1 cellular context compared by ENCODE assay signal in the genomic region with DNA sequence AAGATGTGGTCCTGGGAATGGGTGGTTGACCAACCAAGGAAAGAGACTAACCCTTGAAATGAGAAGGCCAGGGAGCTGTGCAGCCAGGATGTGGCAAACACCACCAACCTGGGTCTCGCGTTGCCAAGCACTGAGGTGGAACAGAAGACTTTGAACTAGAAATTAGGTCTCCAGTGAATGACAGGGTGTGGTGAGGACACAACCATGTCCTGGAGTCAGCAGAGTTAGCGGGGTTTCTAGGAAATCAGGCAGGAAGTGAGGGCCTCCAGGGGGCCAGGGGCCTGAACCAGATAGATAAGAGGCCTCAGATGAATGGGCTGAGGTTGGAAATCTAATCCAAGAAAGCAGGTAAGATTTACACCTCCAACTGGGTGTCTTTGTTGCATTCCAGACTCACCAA.
TF ChIP-seq lines count a peak whose summit lies in the region.

No MANE protein-coding gene starts in this region.

TF ChIP-seq in K562, 482 proteins besides CTCF, POLR2A, EP300 and RAD21 (continued from another document and continues in another):
- 0 out of 2 replicates have a peak, but pooled peaks have one; percentile 35 for TF ChIP-seq STAT5A (IDR thresholded peaks at IDR 0.05; ENCODE audit: borderline replicate concordance, low read length)
- no peak for TF ChIP-seq ZC3H4 (CRISPR knock-in tag; IDR thresholded peaks at IDR 0.05; ENCODE audit: borderline replicate concordance)
- TF ChIP-seq KDM1A (IDR thresholded peaks at IDR 0.05), result no peak
- TF ChIP-seq, protein P1, sequence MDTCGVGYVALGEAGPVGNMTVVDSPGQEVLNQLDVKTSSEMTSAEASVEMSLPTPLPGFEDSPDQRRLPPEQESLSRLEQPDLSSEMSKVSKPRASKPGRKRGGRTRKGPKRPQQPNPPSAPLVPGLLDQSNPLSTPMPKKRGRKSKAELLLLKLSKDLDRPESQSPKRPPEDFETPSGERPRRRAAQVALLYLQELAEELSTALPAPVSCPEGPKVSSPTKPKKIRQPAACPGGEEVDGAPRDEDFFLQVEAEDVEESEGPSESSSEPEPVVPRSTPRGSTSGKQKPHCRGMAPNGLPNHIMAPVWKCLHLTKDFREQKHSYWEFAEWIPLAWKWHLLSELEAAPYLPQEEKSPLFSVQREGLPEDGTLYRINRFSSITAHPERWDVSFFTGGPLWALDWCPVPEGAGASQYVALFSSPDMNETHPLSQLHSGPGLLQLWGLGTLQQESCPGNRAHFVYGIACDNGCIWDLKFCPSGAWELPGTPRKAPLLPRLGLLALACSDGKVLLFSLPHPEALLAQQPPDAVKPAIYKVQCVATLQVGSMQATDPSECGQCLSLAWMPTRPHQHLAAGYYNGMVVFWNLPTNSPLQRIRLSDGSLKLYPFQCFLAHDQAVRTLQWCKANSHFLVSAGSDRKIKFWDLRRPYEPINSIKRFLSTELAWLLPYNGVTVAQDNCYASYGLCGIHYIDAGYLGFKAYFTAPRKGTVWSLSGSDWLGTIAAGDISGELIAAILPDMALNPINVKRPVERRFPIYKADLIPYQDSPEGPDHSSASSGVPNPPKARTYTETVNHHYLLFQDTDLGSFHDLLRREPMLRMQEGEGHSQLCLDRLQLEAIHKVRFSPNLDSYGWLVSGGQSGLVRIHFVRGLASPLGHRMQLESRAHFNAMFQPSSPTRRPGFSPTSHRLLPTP (IDR thresholded peaks at IDR 0.05; ENCODE audit: borderline replicate concordance, extremely low read depth, insufficient read length), result no peak
- TF ChIP-seq, protein P2, sequence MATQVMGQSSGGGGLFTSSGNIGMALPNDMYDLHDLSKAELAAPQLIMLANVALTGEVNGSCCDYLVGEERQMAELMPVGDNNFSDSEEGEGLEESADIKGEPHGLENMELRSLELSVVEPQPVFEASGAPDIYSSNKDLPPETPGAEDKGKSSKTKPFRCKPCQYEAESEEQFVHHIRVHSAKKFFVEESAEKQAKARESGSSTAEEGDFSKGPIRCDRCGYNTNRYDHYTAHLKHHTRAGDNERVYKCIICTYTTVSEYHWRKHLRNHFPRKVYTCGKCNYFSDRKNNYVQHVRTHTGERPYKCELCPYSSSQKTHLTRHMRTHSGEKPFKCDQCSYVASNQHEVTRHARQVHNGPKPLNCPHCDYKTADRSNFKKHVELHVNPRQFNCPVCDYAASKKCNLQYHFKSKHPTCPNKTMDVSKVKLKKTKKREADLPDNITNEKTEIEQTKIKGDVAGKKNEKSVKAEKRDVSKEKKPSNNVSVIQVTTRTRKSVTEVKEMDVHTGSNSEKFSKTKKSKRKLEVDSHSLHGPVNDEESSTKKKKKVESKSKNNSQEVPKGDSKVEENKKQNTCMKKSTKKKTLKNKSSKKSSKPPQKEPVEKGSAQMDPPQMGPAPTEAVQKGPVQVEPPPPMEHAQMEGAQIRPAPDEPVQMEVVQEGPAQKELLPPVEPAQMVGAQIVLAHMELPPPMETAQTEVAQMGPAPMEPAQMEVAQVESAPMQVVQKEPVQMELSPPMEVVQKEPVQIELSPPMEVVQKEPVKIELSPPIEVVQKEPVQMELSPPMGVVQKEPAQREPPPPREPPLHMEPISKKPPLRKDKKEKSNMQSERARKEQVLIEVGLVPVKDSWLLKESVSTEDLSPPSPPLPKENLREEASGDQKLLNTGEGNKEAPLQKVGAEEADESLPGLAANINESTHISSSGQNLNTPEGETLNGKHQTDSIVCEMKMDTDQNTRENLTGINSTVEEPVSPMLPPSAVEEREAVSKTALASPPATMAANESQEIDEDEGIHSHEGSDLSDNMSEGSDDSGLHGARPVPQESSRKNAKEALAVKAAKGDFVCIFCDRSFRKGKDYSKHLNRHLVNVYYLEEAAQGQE (CRISPR knock-in tag; IDR thresholded peaks at IDR 0.05; ENCODE audit: low read depth), result no peak
- TF ChIP-seq DACH1 (IDR thresholded peaks at IDR 0.05; ENCODE audit: partially characterized antibody), result no peak
- TF ChIP-seq RCOR1 (IDR thresholded peaks at IDR 0.05; ENCODE audit: borderline replicate concordance in 1 of 2, low read depth in 2 of 2, low read length in 2 of 2), result peak in 1 of 2 experiments; percentile 86; a peak in 2 of 4 replicates
- TF ChIP-seq, protein P3, sequence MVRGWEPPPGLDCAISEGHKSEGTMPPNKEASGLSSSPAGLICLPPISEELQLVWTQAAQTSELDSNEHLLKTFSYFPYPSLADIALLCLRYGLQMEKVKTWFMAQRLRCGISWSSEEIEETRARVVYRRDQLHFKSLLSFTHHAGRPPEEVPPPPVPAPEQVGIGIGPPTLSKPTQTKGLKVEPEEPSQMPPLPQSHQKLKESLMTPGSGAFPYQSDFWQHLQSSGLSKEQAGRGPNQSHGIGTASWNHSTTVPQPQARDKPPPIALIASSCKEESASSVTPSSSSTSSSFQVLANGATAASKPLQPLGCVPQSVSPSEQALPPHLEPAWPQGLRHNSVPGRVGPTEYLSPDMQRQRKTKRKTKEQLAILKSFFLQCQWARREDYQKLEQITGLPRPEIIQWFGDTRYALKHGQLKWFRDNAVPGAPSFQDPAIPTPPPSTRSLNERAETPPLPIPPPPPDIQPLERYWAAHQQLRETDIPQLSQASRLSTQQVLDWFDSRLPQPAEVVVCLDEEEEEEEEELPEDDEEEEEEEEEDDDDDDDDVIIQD (CRISPR knock-in tag; IDR thresholded peaks at IDR 0.05), result no peak
- no peak for TF ChIP-seq SNIP1 (IDR thresholded peaks at IDR 0.05; ENCODE audit: low read depth)
- TF ChIP-seq ZNF239 (CRISPR knock-in tag; IDR thresholded peaks at IDR 0.05), result no peak
- no peak for TF ChIP-seq FOXK2 (conservative IDR thresholded peaks at IDR 0.05 in 1 of 2, IDR thresholded peaks at IDR 0.05 in 1 of 2; ENCODE audit: low read depth in 2 of 2)
- TF ChIP-seq OTX1 (CRISPR knock-in tag; IDR thresholded peaks at IDR 0.05), result no peak
- TF ChIP-seq GABPB1 (CRISPR knock-in tag; IDR thresholded peaks at IDR 0.05), result no peak
- no peak for TF ChIP-seq ZKSCAN1 (IDR thresholded peaks at IDR 0.05; ENCODE audit: low read depth, low read length)
- TF ChIP-seq, protein P4, sequence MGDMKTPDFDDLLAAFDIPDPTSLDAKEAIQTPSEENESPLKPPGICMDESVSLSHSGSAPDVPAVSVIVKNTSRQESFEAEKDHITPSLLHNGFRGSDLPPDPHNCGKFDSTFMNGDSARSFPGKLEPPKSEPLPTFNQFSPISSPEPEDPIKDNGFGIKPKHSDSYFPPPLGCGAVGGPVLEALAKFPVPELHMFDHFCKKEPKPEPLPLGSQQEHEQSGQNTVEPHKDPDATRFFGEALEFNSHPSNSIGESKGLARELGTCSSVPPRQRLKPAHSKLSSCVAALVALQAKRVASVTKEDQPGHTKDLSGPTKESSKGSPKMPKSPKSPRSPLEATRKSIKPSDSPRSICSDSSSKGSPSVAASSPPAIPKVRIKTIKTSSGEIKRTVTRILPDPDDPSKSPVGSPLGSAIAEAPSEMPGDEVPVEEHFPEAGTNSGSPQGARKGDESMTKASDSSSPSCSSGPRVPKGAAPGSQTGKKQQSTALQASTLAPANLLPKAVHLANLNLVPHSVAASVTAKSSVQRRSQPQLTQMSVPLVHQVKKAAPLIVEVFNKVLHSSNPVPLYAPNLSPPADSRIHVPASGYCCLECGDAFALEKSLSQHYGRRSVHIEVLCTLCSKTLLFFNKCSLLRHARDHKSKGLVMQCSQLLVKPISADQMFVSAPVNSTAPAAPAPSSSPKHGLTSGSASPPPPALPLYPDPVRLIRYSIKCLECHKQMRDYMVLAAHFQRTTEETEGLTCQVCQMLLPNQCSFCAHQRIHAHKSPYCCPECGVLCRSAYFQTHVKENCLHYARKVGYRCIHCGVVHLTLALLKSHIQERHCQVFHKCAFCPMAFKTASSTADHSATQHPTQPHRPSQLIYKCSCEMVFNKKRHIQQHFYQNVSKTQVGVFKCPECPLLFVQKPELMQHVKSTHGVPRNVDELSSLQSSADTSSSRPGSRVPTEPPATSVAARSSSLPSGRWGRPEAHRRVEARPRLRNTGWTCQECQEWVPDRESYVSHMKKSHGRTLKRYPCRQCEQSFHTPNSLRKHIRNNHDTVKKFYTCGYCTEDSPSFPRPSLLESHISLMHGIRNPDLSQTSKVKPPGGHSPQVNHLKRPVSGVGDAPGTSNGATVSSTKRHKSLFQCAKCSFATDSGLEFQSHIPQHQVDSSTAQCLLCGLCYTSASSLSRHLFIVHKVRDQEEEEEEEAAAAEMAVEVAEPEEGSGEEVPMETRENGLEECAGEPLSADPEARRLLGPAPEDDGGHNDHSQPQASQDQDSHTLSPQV (IDR thresholded peaks at IDR 0.05), result no peak
- no peak for TF ChIP-seq ARHGAP35 (IDR thresholded peaks at IDR 0.05; ENCODE audit: partially characterized antibody)
- TF ChIP-seq CHCHD3 (CRISPR knock-in tag; IDR thresholded peaks at IDR 0.05), result no peak
- TF ChIP-seq ZNF699 (CRISPR knock-in tag; IDR thresholded peaks at IDR 0.05; ENCODE audit: insufficient replicate concordance), result no peak
- TF ChIP-seq CREB3L1 (IDR thresholded peaks at IDR 0.05; ENCODE audit: borderline replicate concordance, low read depth), result no peak
- no peak for TF ChIP-seq HMGN3 (IDR thresholded peaks at IDR 0.05; ENCODE audit: borderline replicate concordance, extremely low read depth, insufficient read length, low read depth, low read length)
- no peak for TF ChIP-seq PHB2 (IDR thresholded peaks at IDR 0.05; ENCODE audit: low read depth)
- no peak for TF ChIP-seq ZMIZ1 (IDR thresholded peaks at IDR 0.05; ENCODE audit: low read depth in 2 of 2, low read length in 2 of 2)
- TF ChIP-seq ZNF174 (CRISPR knock-in tag; IDR thresholded peaks at IDR 0.05), result no peak
- no peak for TF ChIP-seq ETV6 (IDR thresholded peaks at IDR 0.05; ENCODE audit: borderline replicate concordance in 1 of 2, low read depth in 2 of 2, low read length in 1 of 2)
- no peak for TF ChIP-seq ETV6 (CRISPR knock-in tag; IDR thresholded peaks at IDR 0.05; ENCODE audit: borderline replicate concordance)
- no peak for TF ChIP-seq NFIX (CRISPR knock-in tag; IDR thresholded peaks at IDR 0.05; ENCODE audit: low read depth)
- TF ChIP-seq E4F1 (CRISPR knock-in tag; IDR thresholded peaks at IDR 0.05; ENCODE audit: borderline replicate concordance), result no peak
- no peak for TF ChIP-seq ID3 (CRISPR knock-in tag; IDR thresholded peaks at IDR 0.05)
- no peak for TF ChIP-seq ID3 (tag; IDR thresholded peaks at IDR 0.05)
- peak; percentile 49 for TF ChIP-seq ARID1B (IDR thresholded peaks at IDR 0.05)
- TF ChIP-seq PRMT5 (CRISPR knock-in tag; IDR thresholded peaks at IDR 0.05), result no peak
- TF ChIP-seq, protein P5, sequence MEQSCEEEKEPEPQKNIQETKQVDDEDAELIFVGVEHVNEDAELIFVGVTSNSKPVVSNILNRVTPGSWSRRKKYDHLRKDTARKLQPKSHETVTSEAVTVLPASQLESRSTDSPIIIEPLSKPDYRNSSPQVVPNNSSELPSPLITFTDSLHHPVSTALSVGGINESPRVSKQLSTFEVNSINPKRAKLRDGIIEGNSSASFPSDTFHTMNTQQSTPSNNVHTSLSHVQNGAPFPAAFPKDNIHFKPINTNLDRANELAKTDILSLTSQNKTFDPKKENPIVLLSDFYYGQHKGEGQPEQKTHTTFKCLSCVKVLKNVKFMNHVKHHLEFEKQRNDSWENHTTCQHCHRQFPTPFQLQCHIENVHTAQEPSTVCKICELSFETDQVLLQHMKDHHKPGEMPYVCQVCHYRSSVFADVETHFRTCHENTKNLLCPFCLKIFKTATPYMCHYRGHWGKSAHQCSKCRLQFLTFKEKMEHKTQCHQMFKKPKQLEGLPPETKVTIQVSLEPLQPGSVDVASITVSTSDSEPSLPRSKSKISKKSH (CRISPR knock-in tag; IDR thresholded peaks at IDR 0.05), result no peak
- TF ChIP-seq ZNF445 (CRISPR knock-in tag; IDR thresholded peaks at IDR 0.05; ENCODE audit: low read depth), result no peak
- TF ChIP-seq CBFA2T2 (conservative IDR thresholded peaks at IDR 0.05), result 0 out of 2 replicates have a peak, but pooled peaks have one; percentile 20
